Comparison of ENCODE assay signal across 13 cellular contexts in genomic region chr12:70756118-70756517, GRCh38.
DNase-seq lines count a peak whose midpoint lies in the region; ATAC-seq, FAIRE-seq and TF ChIP-seq lines count a peak whose summit lies in the region.
"Had no signal": no experiment of that assay in that cellular context is flagged by ENCODE, and none has a peak within 500 bp of the region (broad histone marks: within the 10 kb centered on the region; RNA-seq: fewer than 3 reads in every experiment).

No MANE protein-coding gene starts in this region.

- no peak for FAIRE-seq in pancreas (lab: Jason Lieb, UNC)
- FAIRE-seq: kidney had no signal

- no peaks in the 10 kb centered on the region for H3K9me3 ChIP-seq in pancreas
- H3K9me3 ChIP-seq: esophagus squamous epithelium had no signal

- H3K27ac ChIP-seq in caudate nucleus (ENCODE audit: low read depth, low read length) (peak overlapping the region; percentile 24), pancreas (no peak overlapping the region)
- H3K27ac ChIP-seq: cardiac muscle cell, esophagus squamous epithelium had no signal

- no peak overlapping the region for H3K4me3 ChIP-seq in pancreas
- H3K4me3 ChIP-seq: cardiac muscle cell, esophagus squamous epithelium had no signal

- DNase-seq in Caki2 (ENCODE audit: low read depth) = peak; percentile 81
- DNase-seq in M059J (ENCODE audit: low read depth) = peak; percentile 76
- no peak for DNase-seq in caudate nucleus (lab: John Stamatoyannopoulos, UW)
- DNase-seq in pancreas = no peak
- DNase-seq in NK-92 (lab: John Stamatoyannopoulos, UW; ENCODE audit: unreplicated experiment) = no peak
- DNase-seq in SW480 (ENCODE audit: low spot score) = no peak
- no peak for DNase-seq in AG20443 (ENCODE audit: low spot score)
- DNase-seq: activated T-cell treated with anti-CD3 and anti-CD28 coated beads, Interleukin-2, amount 50 U/mL, for 72 hours; esophagus squamous epithelium; kidney; NCI-H1436 treated with DMSO at 0.1 percent for 48 hours had no signal

- no peaks in the 10 kb centered on the region for H3K27me3 ChIP-seq in pancreas
- H3K27me3 ChIP-seq: cardiac muscle cell had no signal

- WGBS in pancreas, 2 donors = 19 to 23% methylated on average over 2 of the region's 2 CpGs

- no peak for TF ChIP-seq CTCF in pancreas (IDR thresholded peaks at IDR 0.05)

- H3K36me3 ChIP-seq in pancreas = no peaks in the 10 kb centered on the region
- H3K36me3 ChIP-seq: cardiac muscle cell, esophagus squamous epithelium had no signal

- in situ Hi-C loops in Caki2 (cut with HindIII; ENCODE audit: low pct_unique_long_range_greater_than_20kb, low sequenced_read_pairs) = no loop called here

- H3K4me1 ChIP-seq in pancreas = peaks cover 0 to 20% (median 8%) of the 10 kb centered on the region in 3 donors
- H3K4me1 ChIP-seq: esophagus squamous epithelium had no signal

- intact Hi-C loops in pancreas (cut with DNase I) = no loop called here

- ATAC-seq in pancreas (peak; percentile 79 to 87 (median 86)), HG02973 (IDR thresholded peaks at IDR 0.05; ENCODE audit: unreplicated experiment) (no peak)

Comparison
In these comparisons a context has a peak if more than half of its experiments do, and no peak if none do; other contexts are left out.
1. DNase-seq: peak in Caki2 (single experiment) and M059J (single experiment); none in caudate nucleus (0 of 61), pancreas (0 of 6), NK-92 (single experiment), SW480 (single experiment) and AG20443 (single experiment).